ENCODE assay signal across 18 cellular contexts in genomic region chr14:99280852-99281251, GRCh38. TPM values are rescaled to one million over a fixed set of nuclear protein-coding genes. Genes with fewer than 3 reads are reported as not detected.
DNase-seq lines count a peak whose midpoint lies in the region; ATAC-seq and TF ChIP-seq lines count a peak whose summit lies in the region.
"Had no signal": no experiment of that assay in that cellular context is flagged by ENCODE, and none has a peak within 500 bp of the region (broad histone marks: within the 10 kb centered on the region; RNA-seq: fewer than 3 reads in every experiment).

No MANE protein-coding gene starts in this region.

- H3K27ac Mint-ChIP-seq in activated naive CD4-positive, alpha-beta T cell treated with anti-CD3 and anti-CD28 coated beads, Interleukin-2, amount 50 U/mL, for 24 hours = peak overlapping the region; percentile 73
- H3K27ac Mint-ChIP-seq in activated naive CD4-positive, alpha-beta T cell treated with anti-CD3 and anti-CD28 coated beads, Interleukin-2, amount 10 ng/mL, durations not matched to agents 7 days and 5 days = no peak overlapping the region
- H3K27ac Mint-ChIP-seq in T-helper 17 cell = peak overlapping the region; percentile 19

- 51% methylated on average over 4 of the region's 4 CpGs for WGBS in esophagus muscularis mucosa
- WGBS in sigmoid colon, 2 donors = 59 to 82% methylated on average over 4 of the region's 4 CpGs

- H3K9me3 Mint-ChIP-seq in activated naive CD4-positive, alpha-beta T cell treated with anti-CD3 and anti-CD28 coated beads, Interleukin-2, amount 50 U/mL, for 24 hours = no peaks in the 10 kb centered on the region
- no peaks in the 10 kb centered on the region for H3K9me3 Mint-ChIP-seq in activated naive CD4-positive, alpha-beta T cell treated with anti-CD3 and anti-CD28 coated beads, Interleukin-2, amount 10 ng/mL, durations not matched to agents 7 days and 5 days

- H3K4me3 Mint-ChIP-seq in activated naive CD4-positive, alpha-beta T cell treated with anti-CD3 and anti-CD28 coated beads, Interleukin-2, amount 50 U/mL, for 24 hours = peak overlapping the region; percentile 65
- H3K4me3 Mint-ChIP-seq in activated naive CD4-positive, alpha-beta T cell treated with anti-CD3 and anti-CD28 coated beads, Interleukin-2, amount 10 ng/mL, durations not matched to agents 7 days and 5 days = no peak overlapping the region
- no peak overlapping the region for H3K4me3 Mint-ChIP-seq in T-helper 17 cell

- TF ChIP-seq CTCF in esophagus muscularis mucosa (IDR thresholded peaks at IDR 0.05) = no peak
- no peak for TF ChIP-seq CTCF in vagina (IDR thresholded peaks at IDR 0.05)
- TF ChIP-seq CTCF in sigmoid colon (IDR thresholded peaks at IDR 0.05) = no peak

- CTCF ChIA-PET in activated naive CD4-positive, alpha-beta T cell treated with anti-CD3 and anti-CD28 coated beads, Interleukin-2, amount 10 ng/mL, durations not matched to agents 7 days and 5 days (lab: Charles Lee) = no interaction called here

- intact Hi-C loops in esophagus muscularis mucosa (cut with DNase I) = no loop called here
- intact Hi-C loops in vagina (cut with DNase I) = no loop called here
- intact Hi-C loops in sigmoid colon (cut with DNase I) = no loop called here

- no peaks in the 10 kb centered on the region for H3K36me3 ChIP-seq in esophagus muscularis mucosa
- H3K36me3 ChIP-seq in vagina = no peaks in the 10 kb centered on the region
- H3K36me3 ChIP-seq in sigmoid colon = no peaks in the 10 kb centered on the region

- ATAC-seq in T-helper 17 cell (peak; percentile 54), HG03108 (IDR thresholded peaks at IDR 0.05; ENCODE audit: unreplicated experiment) (no peak)
- ATAC-seq: HepG2 had no signal

- no peaks in the 10 kb centered on the region for H3K36me3 Mint-ChIP-seq in activated naive CD4-positive, alpha-beta T cell treated with anti-CD3 and anti-CD28 coated beads, Interleukin-2, amount 50 U/mL, for 24 hours
- H3K36me3 Mint-ChIP-seq in activated naive CD4-positive, alpha-beta T cell treated with anti-CD3 and anti-CD28 coated beads, Interleukin-2, amount 10 ng/mL, durations not matched to agents 7 days and 5 days = no peaks in the 10 kb centered on the region
- no peaks in the 10 kb centered on the region for H3K36me3 Mint-ChIP-seq in T-helper 17 cell (ENCODE audit: low read depth)

- no peaks in the 10 kb centered on the region for H3K27me3 Mint-ChIP-seq in activated naive CD4-positive, alpha-beta T cell treated with anti-CD3 and anti-CD28 coated beads, Interleukin-2, amount 50 U/mL, for 24 hours
- peaks cover 52% of the 10 kb centered on the region for H3K27me3 Mint-ChIP-seq in activated naive CD4-positive, alpha-beta T cell treated with anti-CD3 and anti-CD28 coated beads, Interleukin-2, amount 10 ng/mL, durations not matched to agents 7 days and 5 days
- H3K27me3 Mint-ChIP-seq in T-helper 17 cell = peaks cover 24% of the 10 kb centered on the region

- H3K4me3 ChIP-seq in esophagus muscularis mucosa (no peak overlapping the region), vagina (no peak overlapping the region), sigmoid colon (no peak overlapping the region)

- H3K4me1 ChIP-seq in esophagus muscularis mucosa (no peaks in the 10 kb centered on the region), vagina (no peaks in the 10 kb centered on the region), sigmoid colon (no peaks in the 10 kb centered on the region)

- H3K9me3 ChIP-seq in T-helper 17 cell (ENCODE audit: control insufficient read depth, low read length, poor library complexity, severe bottlenecking) (no peaks in the 10 kb centered on the region), esophagus muscularis mucosa (no peaks in the 10 kb centered on the region), vagina (no peaks in the 10 kb centered on the region), sigmoid colon (no peaks in the 10 kb centered on the region)

- TF ChIP-seq EP300 in esophagus muscularis mucosa (IDR thresholded peaks at IDR 0.05) (no peak), sigmoid colon (IDR thresholded peaks at IDR 0.05) (no peak)

- DNase-seq in activated naive CD4-positive, alpha-beta T cell treated with anti-CD3 and anti-CD28 coated beads, Interleukin-2, amount 10 ng/mL, durations not matched to agents 7 days and 5 days = no peak
- DNase-seq in T-helper 17 cell (no peak), esophagus muscularis mucosa (ENCODE audit: extremely low spot score) (peak; percentile 80), vagina (ENCODE audit: extremely low spot score in 2 of 2) (peak; percentile 31 to 54), sigmoid colon (no peak)
- DNase-seq: C1 segment of cervical spinal cord, COR-L47, DMS153, EL, KG1, NCI-H1436, NCI-H2029 treated with DMSO at 0.1 percent for 48 hours, NCI-H2171 treated with DMSO at 0.1 percent for 48 hours, NCI-H446 treated with DMSO at 0.1 percent for 48 hours, RPMI8226 had no signal

- H3K27ac ChIP-seq in esophagus muscularis mucosa (replicated peaks in 1 of 4) (no peak overlapping the region), vagina (no peak overlapping the region), sigmoid colon (no peak overlapping the region)

- no peak for TF ChIP-seq POLR2A in esophagus muscularis mucosa (IDR thresholded peaks at IDR 0.05; ENCODE audit: low read depth)
- no peak for TF ChIP-seq POLR2A in vagina (IDR thresholded peaks at IDR 0.05)
- TF ChIP-seq POLR2A in sigmoid colon (IDR thresholded peaks at IDR 0.05) = no peak

- peaks cover 46% of the 10 kb centered on the region for H3K4me1 Mint-ChIP-seq in activated naive CD4-positive, alpha-beta T cell treated with anti-CD3 and anti-CD28 coated beads, Interleukin-2, amount 50 U/mL, for 24 hours
- peaks cover 30% of the 10 kb centered on the region for H3K4me1 Mint-ChIP-seq in activated naive CD4-positive, alpha-beta T cell treated with anti-CD3 and anti-CD28 coated beads, Interleukin-2, amount 10 ng/mL, durations not matched to agents 7 days and 5 days
- peaks cover 14% of the 10 kb centered on the region for H3K4me1 Mint-ChIP-seq in T-helper 17 cell

- H3K27me3 ChIP-seq in esophagus muscularis mucosa (peaks cover 0 to 87% (median 11%) of the 10 kb centered on the region in 4 donors), vagina (no peaks in the 10 kb centered on the region), sigmoid colon (peaks cover 0 to 47% (median 11%) of the 10 kb centered on the region in 3 donors)

RNA-seq across cellular contexts. Expression of gene BCL11B, which starts 8.9 kb away (rescaled TPM):
- total RNA-seq in T-helper 17 cell (100 to 1,000 TPM; 167 to 174 TPM), esophagus muscularis mucosa (under 1 TPM; 0.34 to 0.65 (median 0.46) TPM), vagina (11.5 TPM), sigmoid colon (under 1 TPM; under 0.01 to 0.28 (median 0.15) TPM)
- polyA plus RNA-seq in sigmoid colon = 1 to 10 TPM in 1 of 3 donors, under 1 TPM in 2; 0.23 to 3.5 (median 0.60) TPM
- total RNA-seq: HepG2 had no signal
- polyA plus RNA-seq: HepG2 had no signal

Comparison
In these comparisons a context has a peak if more than half of its experiments do, and no peak if none do; other contexts are left out.
1. DNase-seq: peak in esophagus muscularis mucosa (single experiment) and vagina (2 of 2); none in activated naive CD4-positive, alpha-beta T cell treated with anti-CD3 and anti-CD28 coated beads, Interleukin-2, amount 10 ng/mL, durations not matched to agents 7 days and 5 days (single experiment), T-helper 17 cell (0 of 3) and sigmoid colon (single experiment).
2. RNA of gene BCL11B, which starts 8.9 kb away (total RNA-seq): 167 to 174 TPM in T-helper 17 cell; 11.5 TPM in vagina (single experiment), 0.34 to 0.65 TPM in esophagus muscularis mucosa and under 0.01 to 0.28 TPM in sigmoid colon; every median in the first group is over 10 times any median in the second.